ENCODE assay signal across 1 cellular context in genomic region chr7:37435156-37435555, GRCh38.
TF ChIP-seq lines count a peak whose summit lies in the region.

No MANE protein-coding gene starts in this region.

TF ChIP-seq in HepG2, 621 proteins besides CTCF, POLR2A, EP300 and RAD21 (continued from another document):
- TF ChIP-seq MEIS1 (CRISPR knock-in tag; IDR thresholded peaks at IDR 0.05; ENCODE audit: borderline replicate concordance) (no peak), ZFY (CRISPR knock-in tag; IDR thresholded peaks at IDR 0.05) (no peak), ATF7-NPFF (CRISPR knock-in tag; IDR thresholded peaks at IDR 0.05; ENCODE audit: low read depth) (no peak), ZNF790 (CRISPR knock-in tag; IDR thresholded peaks at IDR 0.05; ENCODE audit: borderline replicate concordance) (no peak), FOXO1 (CRISPR knock-in tag; IDR thresholded peaks at IDR 0.05) (no peak), ZSCAN31 (CRISPR knock-in tag; IDR thresholded peaks at IDR 0.05; ENCODE audit: low read depth) (no peak), IKZF4 (CRISPR knock-in tag; IDR thresholded peaks at IDR 0.05; ENCODE audit: borderline replicate concordance, low read depth, not compliant biosample characterization) (no peak), ZNF564 (CRISPR knock-in tag; IDR thresholded peaks at IDR 0.05) (no peak), UBTF (CRISPR knock-in tag; IDR thresholded peaks at IDR 0.05) (no peak), MTERF4 (CRISPR knock-in tag; IDR thresholded peaks at IDR 0.05) (no peak), HOXA9 (CRISPR knock-in tag; IDR thresholded peaks at IDR 0.05; ENCODE audit: borderline replicate concordance) (no peak)
TF ChIP-seq in HepG2: peak in this region for 0.
